In genomic region chr7:141700848-141701371, GRCh38 we compare ENCODE assay signal across 8 cellular contexts. TPM values are rescaled to one million over a fixed set of nuclear protein-coding genes. Genes with fewer than 3 reads are reported as not detected.
DNase-seq lines count a peak whose midpoint lies in the region; ATAC-seq, FAIRE-seq and TF ChIP-seq lines count a peak whose summit lies in the region.

No MANE protein-coding gene starts in this region.

- WGBS in gastroesophageal sphincter (ENCODE audit: low coverage in 1 of 2), 2 donors, result 28 to 35% methylated on average over 2 to 8 of the region's 20 CpGs
- WGBS in trophoblast cell (ENCODE audit: extremely low coverage, insufficient coverage, insufficient read length), result no CpG with 5 or more reads among the region's 20 CpGs

- H2BK5ac ChIP-seq in trophoblast cell (ENCODE audit: low read depth, low read length, poor library complexity), result no peak overlapping the region

- no peak overlapping the region for H3K14ac ChIP-seq in trophoblast cell (ENCODE audit: low read length)

- H3K36me3 Mint-ChIP-seq in activated CD8-positive, alpha-beta T cell treated with anti-CD3 and anti-CD28 coated beads, Interleukin-2, amount 10 ng/mL, durations not matched to agents 7 days and 5 days (ENCODE audit: low read depth), result peaks cover 9% of the 10 kb centered on the region

- H3K79me1 ChIP-seq in trophoblast cell (ENCODE audit: low read length), result peaks cover 2% of the 10 kb centered on the region

- no peak for TF ChIP-seq POLR2A in gastroesophageal sphincter (IDR thresholded peaks at IDR 0.05)

- H3K4me1 ChIP-seq in gastroesophageal sphincter (peaks cover 5 to 61% (median 9%) of the 10 kb centered on the region in 3 donors), trophoblast cell (ENCODE audit: control insufficient read depth in 1 of 2, insufficient read depth in 2 of 2, low read length in 2 of 2) (peaks cover 0 to 6% of the 10 kb centered on the region in 2 experiments)

- H2BK12ac ChIP-seq in trophoblast cell (ENCODE audit: low read length), result no peak overlapping the region

- H3K9ac ChIP-seq in trophoblast cell (ENCODE audit: low read length), result peak overlapping the region; percentile 4

- H4K8ac ChIP-seq in trophoblast cell (ENCODE audit: low read depth, low read length), result no peak overlapping the region

- peak; percentile 31 for DNase-seq in D721Med (ENCODE audit: insufficient read length, low spot score)
- no peak for DNase-seq in activated CD8-positive, alpha-beta T cell treated with anti-CD3 and anti-CD28 coated beads, Interleukin-2, amount 10 ng/mL, durations not matched to agents 7 days and 5 days
- DNase-seq in trophoblast cell, result peak; percentile 18 to 23

- no peak overlapping the region for H4K12ac ChIP-seq in trophoblast cell (ENCODE audit: low read depth, low read length)

- H3K27me3 ChIP-seq in gastroesophageal sphincter (no peaks in the 10 kb centered on the region), trophoblast cell (ENCODE audit: insufficient read depth, low read length) (no peaks in the 10 kb centered on the region)

- H3K4me3 Mint-ChIP-seq in activated CD8-positive, alpha-beta T cell treated with anti-CD3 and anti-CD28 coated beads, Interleukin-2, amount 10 ng/mL, durations not matched to agents 7 days and 5 days, result peak overlapping the region; percentile 81

- no peak overlapping the region for H4K91ac ChIP-seq in trophoblast cell (ENCODE audit: low read depth, low read length)

- H3K27ac Mint-ChIP-seq in activated CD8-positive, alpha-beta T cell treated with anti-CD3 and anti-CD28 coated beads, Interleukin-2, amount 10 ng/mL, durations not matched to agents 7 days and 5 days, result peak overlapping the region; percentile 59

- no peak for FAIRE-seq in D721Med (lab: Jason Lieb, UNC)

- peak; percentile 1 for ATAC-seq in HG02588 (IDR thresholded peaks at IDR 0.05; ENCODE audit: unreplicated experiment)
- ATAC-seq in activated CD8-positive, alpha-beta T cell treated with anti-CD3 and anti-CD28 coated beads, Interleukin-2, amount 10 ng/mL, durations not matched to agents 7 days and 5 days, result no peak
- no peak for ATAC-seq in gastroesophageal sphincter
- no peak for ATAC-seq in HG02884 (IDR thresholded peaks at IDR 0.05; ENCODE audit: unreplicated experiment)
- ATAC-seq in HG03175 (IDR thresholded peaks at IDR 0.05; ENCODE audit: unreplicated experiment), result no peak
- ATAC-seq in HG02623 (IDR thresholded peaks at IDR 0.05; ENCODE audit: unreplicated experiment), result no peak

- H3K79me2 ChIP-seq in trophoblast cell (ENCODE audit: control insufficient read depth, insufficient read depth, low read length, poor library complexity), result no peaks in the 10 kb centered on the region

- H3K4me2 ChIP-seq in trophoblast cell (ENCODE audit: low read length), result peak overlapping the region; percentile 93

- no peak overlapping the region for H2BK120ac ChIP-seq in trophoblast cell (ENCODE audit: insufficient read depth, low read length, poor library complexity)

- H3K4me3 ChIP-seq in gastroesophageal sphincter (peak overlapping the region; percentile 65 to 90), trophoblast cell (ENCODE audit: low read depth, low read length) (peak overlapping the region; percentile 61)

- no peak overlapping the region for H3K23ac ChIP-seq in trophoblast cell (ENCODE audit: low read length)

- H3K9me3 ChIP-seq in gastroesophageal sphincter (no peaks in the 10 kb centered on the region), trophoblast cell (ENCODE audit: insufficient read depth, low read depth, low read length) (no peaks in the 10 kb centered on the region)

- CTCF ChIA-PET in activated CD8-positive, alpha-beta T cell treated with anti-CD3 and anti-CD28 coated beads, Interleukin-2, amount 10 ng/mL, durations not matched to agents 7 days and 5 days (lab: Charles Lee), result interaction anchor here (1.0 to 6.5 kb wide), 6 partner anchors 13 to 46 kb away, joined by 3 to 45 read pairs (median 5); partner anchors contain the start of gene SSBP1

- H3K27me3 Mint-ChIP-seq in activated CD8-positive, alpha-beta T cell treated with anti-CD3 and anti-CD28 coated beads, Interleukin-2, amount 10 ng/mL, durations not matched to agents 7 days and 5 days (ENCODE audit: low read depth), result peaks cover 18% of the 10 kb centered on the region

- TF ChIP-seq CTCF in D721Med (IDR thresholded peaks at IDR 0.05; ENCODE audit: insufficient read depth, missing control alignments) (no peak), gastroesophageal sphincter (IDR thresholded peaks at IDR 0.05) (no peak)

- no peak for TF ChIP-seq EP300 in gastroesophageal sphincter (IDR thresholded peaks at IDR 0.05)

- no peak overlapping the region for H2AK5ac ChIP-seq in trophoblast cell (ENCODE audit: low read length)

- H3K18ac ChIP-seq in trophoblast cell (ENCODE audit: low read length), result no peak overlapping the region

- H3K27ac ChIP-seq in gastroesophageal sphincter (peak overlapping the region; percentile 21 to 94 (median 90)), trophoblast cell (ENCODE audit: low read depth, low read length) (no peak overlapping the region)

- H3K36me3 ChIP-seq in gastroesophageal sphincter (no peaks in the 10 kb centered on the region), trophoblast cell (ENCODE audit: control insufficient read depth in 1 of 2, insufficient read depth in 2 of 2, low read length in 2 of 2) (no peaks in the 10 kb centered on the region)

- no peaks in the 10 kb centered on the region for H3K9me3 Mint-ChIP-seq in activated CD8-positive, alpha-beta T cell treated with anti-CD3 and anti-CD28 coated beads, Interleukin-2, amount 10 ng/mL, durations not matched to agents 7 days and 5 days (ENCODE audit: insufficient read depth)

- peaks cover 37% of the 10 kb centered on the region for H3K4me1 Mint-ChIP-seq in activated CD8-positive, alpha-beta T cell treated with anti-CD3 and anti-CD28 coated beads, Interleukin-2, amount 10 ng/mL, durations not matched to agents 7 days and 5 days (ENCODE audit: low read depth)

- no peak overlapping the region for H2AFZ ChIP-seq in trophoblast cell (ENCODE audit: insufficient read depth, low read length, poor library complexity)

- POLR2A ChIA-PET in activated CD8-positive, alpha-beta T cell treated with anti-CD3 and anti-CD28 coated beads, Interleukin-2, amount 10 ng/mL, durations not matched to agents 7 days and 5 days (lab: Charles Lee), result interaction anchor here (0.5 to 3.7 kb wide), 15 partner anchors 11 to 360 kb away, joined by 3 to 40 read pairs (median 3); partner anchors contain the start of genes AGK and SSBP1

- H3K4ac ChIP-seq in trophoblast cell (ENCODE audit: low read depth, low read length), result no peak overlapping the region

RNA-seq across cellular contexts. Expression of gene DENND11, which starts 1.1 kb away (rescaled TPM):
- 10 to 100 TPM; 22.9 to 23.3 TPM for total RNA-seq in activated CD8-positive, alpha-beta T cell treated with anti-CD3 and anti-CD28 coated beads, Interleukin-2, amount 10 ng/mL, durations not matched to agents 7 days and 5 days
- 10 to 100 TPM; 17.1 to 21.9 (median 19.9) TPM for total RNA-seq in gastroesophageal sphincter
- 10.9 and 11.5 TPM in 2 replicates for polyA plus RNA-seq in trophoblast cell (2013)

RNA-seq across cellular contexts. Expression of gene WEE2, which starts 7.2 kb away (rescaled TPM):
- not detected for total RNA-seq in activated CD8-positive, alpha-beta T cell treated with anti-CD3 and anti-CD28 coated beads, Interleukin-2, amount 10 ng/mL, durations not matched to agents 7 days and 5 days
- total RNA-seq in gastroesophageal sphincter, result not detected
- polyA plus RNA-seq in trophoblast cell (2013), result 0.03 TPM in 1 of 2 replicates, not detected in the other

RNA-seq across cellular contexts. Expression of gene SSBP1, which starts 37.2 kb away (rescaled TPM):
- 100 to 1,000 TPM; 138 to 140 TPM for total RNA-seq in activated CD8-positive, alpha-beta T cell treated with anti-CD3 and anti-CD28 coated beads, Interleukin-2, amount 10 ng/mL, durations not matched to agents 7 days and 5 days
- 100 to 1,000 TPM; 125 to 138 (median 131) TPM for total RNA-seq in gastroesophageal sphincter
- polyA plus RNA-seq in trophoblast cell (2013), result 256 and 262 TPM in 2 replicates
